In genomic region chr15:39250001-39250400, GRCh38 we compare ENCODE assay signal across 25 cellular contexts.
"Had no signal": no experiment of that assay in that cellular context is flagged by ENCODE, and none has a peak within 500 bp of the region (broad histone marks: within the 10 kb centered on the region; RNA-seq: fewer than 3 reads in every experiment).

No MANE protein-coding gene starts in this region.

- H3K27me3 ChIP-seq: brain microvascular endothelial cell, SJCRH30 had no signal

- H3K36me3 Mint-ChIP-seq: activated naive CD4-positive, alpha-beta T cell treated with anti-CD3 and anti-CD28 coated beads, Interleukin-2, amount 50 U/mL, for 72 hours; WTC11 had no signal

- FAIRE-seq: TTC549 had no signal

- H3K36me3 ChIP-seq: brain microvascular endothelial cell, SJCRH30 had no signal

- H3K9me3 Mint-ChIP-seq: activated CD4-positive, alpha-beta T cell treated with anti-CD3 and anti-CD28 coated beads, Interleukin-2, amount 10 ng/mL, durations not matched to agents 7 days and 5 days; activated naive CD4-positive, alpha-beta T cell treated with anti-CD3 and anti-CD28 coated beads for 36 hours; activated naive CD4-positive, alpha-beta T cell treated with anti-CD3 and anti-CD28 coated beads, Interleukin-2, amount 50 U/mL, for 72 hours; activated T-cell treated with anti-CD3 and anti-CD28 coated beads, Interleukin-2, amount 50 U/mL, for 4 hours; activated T-helper 1 cell treated with anti-CD3 and anti-CD28 coated beads, Interleukin-12 subunit alpha, Interleukin-12 subunit beta, Interleukin-2, Interleukin-4 antibody, amounts not matched to agents 30 ng/mL and 10 ng/mL and 1 ng/mL, durations not matched to agents 14 hours and 24 hours and 36 hours; WTC11 had no signal

- H3K9me3 ChIP-seq: SJCRH30 had no signal

- H3K27ac ChIP-seq: brain microvascular endothelial cell, SJCRH30, SK-N-MC had no signal

- H3K4me3 Mint-ChIP-seq: activated CD4-positive, alpha-beta T cell treated with anti-CD3 and anti-CD28 coated beads for 36 hours; activated CD4-positive, alpha-beta T cell treated with anti-CD3 and anti-CD28 coated beads, Interleukin-2, amount 10 ng/mL, durations not matched to agents 7 days and 5 days; activated naive CD4-positive, alpha-beta T cell treated with anti-CD3 and anti-CD28 coated beads for 36 hours; activated T-cell treated with anti-CD3 and anti-CD28 coated beads, Interleukin-2, amount 50 U/mL, for 4 hours; WTC11 had no signal

- DNase-seq: activated CD4-positive, alpha-beta T cell treated with anti-CD3 and anti-CD28 coated beads for 36 hours; activated CD4-positive, alpha-beta T cell treated with anti-CD3 and anti-CD28 coated beads, Interleukin-2, amount 10 ng/mL, durations not matched to agents 7 days and 5 days; activated CD4-positive, alpha-beta T cell treated with anti-CD3 and anti-CD28 coated beads, Interleukin-2, amount 50 U/mL, for 48 hours; activated CD8-positive, alpha-beta memory T cell treated with anti-CD3 and anti-CD28 coated beads, Interleukin-2, amount 50 U/mL, for 4 hours; activated gamma-delta T cell treated with Interleukin-2 at 50 U/mL for 16 hours; activated naive CD4-positive, alpha-beta T cell treated with anti-CD3 and anti-CD28 coated beads for 36 hours; activated T-cell treated with anti-CD3 and anti-CD28 coated beads for 4 hours; activated T-cell treated with anti-CD3 and anti-CD28 coated beads, Interleukin-2, amount 50 U/mL, for 4 hours; anterior cingulate cortex; brain microvascular endothelial cell; central memory CD4-positive, alpha-beta T cell; NCI-H1048; NCI-H1105 treated with DMSO at 0.1 percent for 48 hours; NCI-H1436; NCI-H1694; NCI-H1930; NCI-H2081 treated with DMSO at 0.1 percent for 48 hours; NCI-H524 treated with DMSO at 0.1 percent for 48 hours; SHP77; SJCRH30 had no signal

- H3K4me3 ChIP-seq: SJCRH30, SK-N-MC had no signal

- H3K27ac Mint-ChIP-seq: activated CD4-positive, alpha-beta T cell treated with anti-CD3 and anti-CD28 coated beads, Interleukin-2, amount 10 ng/mL, durations not matched to agents 7 days and 5 days; activated naive CD4-positive, alpha-beta T cell treated with anti-CD3 and anti-CD28 coated beads for 36 hours; activated naive CD4-positive, alpha-beta T cell treated with anti-CD3 and anti-CD28 coated beads, Interleukin-2, amount 50 U/mL, for 72 hours; WTC11 had no signal
